Comparison of ENCODE assay signal across 8 cellular contexts in genomic region chr16:56193951-56194726, GRCh38. TPM values are rescaled to one million over a fixed set of nuclear protein-coding genes. Genes with fewer than 3 reads are reported as not detected.
DNase-seq lines count a peak whose midpoint lies in the region; ATAC-seq and TF ChIP-seq lines count a peak whose summit lies in the region.

No MANE protein-coding gene starts in this region.

- peak; percentile 73 for DNase-seq in Karpas-422
- peak; percentile 59 for DNase-seq in T-helper 2 cell treated with Interferon-gamma antibody and Interleukin-4, amounts not matched to agents 5 μg/mL and 100 μg/mL, for 36 hours (ENCODE audit: low spot score)
- DNase-seq in body of pancreas = peak; percentile 73 to 83 (median 79)
- peak; percentile 92 for DNase-seq in hepatocyte (ENCODE audit: low spot score)
- peak; percentile 82 to 88 for DNase-seq in psoas muscle
- DNase-seq in ureter (ENCODE audit: low spot score) = peak; percentile 87

- H4K20me1 ChIP-seq in BLaER1 (peaks cover 39% of the 10 kb centered on the region), Karpas-422 (ENCODE audit: insufficient read depth, low read depth, low read length) (no peaks in the 10 kb centered on the region), hepatocyte (ENCODE audit: insufficient read depth, poor library complexity, severe bottlenecking) (no peaks in the 10 kb centered on the region)

- no peaks in the 10 kb centered on the region for H3K9me3 Mint-ChIP-seq in T-helper 2 cell treated with Interferon-gamma antibody and Interleukin-4, amounts not matched to agents 5 μg/mL and 100 μg/mL, for 36 hours

- H3K27me3 Mint-ChIP-seq in T-helper 2 cell treated with Interferon-gamma antibody and Interleukin-4, amounts not matched to agents 5 μg/mL and 100 μg/mL, for 36 hours (ENCODE audit: low read depth) = peaks cover 76% of the 10 kb centered on the region

- H3K4me3 Mint-ChIP-seq in T-helper 2 cell treated with Interferon-gamma antibody and Interleukin-4, amounts not matched to agents 5 μg/mL and 100 μg/mL, for 36 hours = peak overlapping the region; percentile 54

- TF ChIP-seq CTCF in body of pancreas (IDR thresholded peaks at IDR 0.05) (no peak), hepatocyte (IDR thresholded peaks at IDR 0.05; ENCODE audit: poor library complexity) (no peak), psoas muscle (IDR thresholded peaks at IDR 0.05) (no peak)

- H3K4me3 ChIP-seq in BLaER1 (peak overlapping the region; percentile 50), Karpas-422 (ENCODE audit: low read length) (no peak overlapping the region), body of pancreas (no peak overlapping the region), hepatocyte (no peak overlapping the region), psoas muscle (peak overlapping the region; percentile 36)

- 3 to 4% methylated on average over 44 to 48 of the region's 48 CpGs for WGBS in body of pancreas, 2 donors
- 16% methylated on average over 48 of the region's 48 CpGs for WGBS in hepatocyte (ENCODE audit: low lambda C conversion rate, missing lambda C conversion rate)
- 4 to 5% (median 4%) methylated on average over 48 of the region's 48 CpGs for WGBS in psoas muscle, 3 donors

- TF ChIP-seq POLR2A in body of pancreas (IDR thresholded peaks at IDR 0.05) = no peak

- H3K27me3 ChIP-seq in BLaER1 (peaks cover 69% of the 10 kb centered on the region), Karpas-422 (ENCODE audit: low read length) (no peaks in the 10 kb centered on the region), body of pancreas (peaks cover 0 to 29% of the 10 kb centered on the region in 2 donors), hepatocyte (peaks cover 89% of the 10 kb centered on the region), psoas muscle (ENCODE audit: insufficient read depth in 3 of 3, low read length in 2 of 3) (peaks cover 0 to 76% (median 9%) of the 10 kb centered on the region in 3 donors)

- no peak overlapping the region for H3K27ac ChIP-seq in BLaER1
- H3K27ac ChIP-seq in Karpas-422 (ENCODE audit: low read length) = no peak overlapping the region
- H3K27ac ChIP-seq in body of pancreas = no peak overlapping the region
- H3K27ac ChIP-seq in hepatocyte = no peak overlapping the region
- H3K27ac ChIP-seq in psoas muscle = no peak overlapping the region

- no peak overlapping the region for H3K27ac Mint-ChIP-seq in T-helper 2 cell treated with Interferon-gamma antibody and Interleukin-4, amounts not matched to agents 5 μg/mL and 100 μg/mL, for 36 hours

- H3K4me1 Mint-ChIP-seq in T-helper 2 cell treated with Interferon-gamma antibody and Interleukin-4, amounts not matched to agents 5 μg/mL and 100 μg/mL, for 36 hours (ENCODE audit: low read depth) = peaks cover 39% of the 10 kb centered on the region

- no peaks in the 10 kb centered on the region for H3K9me3 ChIP-seq in BLaER1
- no peaks in the 10 kb centered on the region for H3K9me3 ChIP-seq in Karpas-422 (ENCODE audit: low read length)
- no peaks in the 10 kb centered on the region for H3K9me3 ChIP-seq in body of pancreas
- no peaks in the 10 kb centered on the region for H3K9me3 ChIP-seq in hepatocyte (ENCODE audit: low read depth)
- no peaks in the 10 kb centered on the region for H3K9me3 ChIP-seq in psoas muscle

- peak overlapping the region; percentile 72 for H3K4me2 ChIP-seq in BLaER1
- H3K4me2 ChIP-seq in Karpas-422 (ENCODE audit: low read depth, low read length, poor library complexity, severe bottlenecking) = peak overlapping the region; percentile 21
- peak overlapping the region; percentile 71 for H3K4me2 ChIP-seq in hepatocyte

- H3K79me2 ChIP-seq in Karpas-422 (ENCODE audit: low read length) = no peaks in the 10 kb centered on the region
- H3K79me2 ChIP-seq in hepatocyte = no peaks in the 10 kb centered on the region

- intact Hi-C loops in body of pancreas (cut with DNase I) = no loop called here
- intact Hi-C loops in psoas muscle (cut with DNase I) = no loop called here

- H3K36me3 Mint-ChIP-seq in T-helper 2 cell treated with Interferon-gamma antibody and Interleukin-4, amounts not matched to agents 5 μg/mL and 100 μg/mL, for 36 hours (ENCODE audit: low read depth) = no peaks in the 10 kb centered on the region

- H2AFZ ChIP-seq in Karpas-422 (ENCODE audit: low read length) = no peak overlapping the region
- no peak overlapping the region for H2AFZ ChIP-seq in hepatocyte

- no peaks in the 10 kb centered on the region for H3K36me3 ChIP-seq in BLaER1
- H3K36me3 ChIP-seq in Karpas-422 (ENCODE audit: insufficient read depth, low read length) = no peaks in the 10 kb centered on the region
- H3K36me3 ChIP-seq in body of pancreas (replicated peaks in 1 of 2; ENCODE audit: insufficient read depth in 1 of 2, low read depth in 2 of 2) = no peaks in the 10 kb centered on the region
- no peaks in the 10 kb centered on the region for H3K36me3 ChIP-seq in hepatocyte (replicated peaks; ENCODE audit: insufficient read depth, low read depth)
- no peaks in the 10 kb centered on the region for H3K36me3 ChIP-seq in psoas muscle (ENCODE audit: insufficient read depth in 1 of 2, low read depth in 1 of 2)

- ATAC-seq in body of pancreas (peak; percentile 82), psoas muscle (peak; percentile 77 to 87 (median 82)), HG02981 (IDR thresholded peaks at IDR 0.05; ENCODE audit: unreplicated experiment) (no peak)

- no peak overlapping the region for H3K9ac ChIP-seq in BLaER1
- no peak overlapping the region for H3K9ac ChIP-seq in Karpas-422 (ENCODE audit: low read length)

- H3K9me2 ChIP-seq in Karpas-422 (replicated peaks; ENCODE audit: insufficient read depth, low read length) (no peaks in the 10 kb centered on the region), hepatocyte (replicated peaks; ENCODE audit: insufficient read depth) (no peaks in the 10 kb centered on the region)

- H3K4me1 ChIP-seq in BLaER1 (peaks cover 21% of the 10 kb centered on the region), Karpas-422 (ENCODE audit: low read length) (peaks cover 42% of the 10 kb centered on the region), body of pancreas (peaks cover 27% of the 10 kb centered on the region), hepatocyte (ENCODE audit: insufficient read depth) (peaks cover 4% of the 10 kb centered on the region), psoas muscle (no peaks in the 10 kb centered on the region)

RNA-seq across cellular contexts. Expression of gene GNAO1, which starts 2.9 kb away (rescaled TPM):
- total RNA-seq in Karpas-422 (2014; rRNA removed; shearing (Covaris generic); ENCODE audit: low replicate concordance) = 1.6 and 2.3 TPM in 2 replicates
- total RNA-seq in body of pancreas = 1 to 10 TPM; 1.6 to 3.0 TPM
- total RNA-seq in hepatocyte = 0.77 and 2.8 TPM in 2 replicates
- polyA plus RNA-seq in hepatocyte = 0.60 and 2.2 TPM in 2 replicates
- 1 to 10 TPM in 3 of 4 donors, under 1 TPM in 1; 0.50 to 1.9 (median 1.1) TPM for total RNA-seq in psoas muscle
- polyA plus RNA-seq in psoas muscle = under 1 TPM; 0.35 to 0.60 (median 0.36) TPM
- total RNA-seq in ureter = 23.8 TPM

Comparison
In these comparisons a context has a peak if more than half of its experiments do, and no peak if none do; other contexts are left out.
1. H3K4me2 ChIP-seq: peak in every context shown above with its lines; median percentile 72 in BLaER1; 71 in hepatocyte; 21 in Karpas-422.
2. H3K4me3 ChIP-seq: peak in BLaER1 (single experiment) and psoas muscle (single experiment); none in Karpas-422 (single experiment), body of pancreas (0 of 2) and hepatocyte (single experiment).
3. Peak in every context shown above with its lines, with median percentiles within 50 percentile points of each other: DNase-seq.